1 cellular context compared by ENCODE assay signal in the genomic region with DNA sequence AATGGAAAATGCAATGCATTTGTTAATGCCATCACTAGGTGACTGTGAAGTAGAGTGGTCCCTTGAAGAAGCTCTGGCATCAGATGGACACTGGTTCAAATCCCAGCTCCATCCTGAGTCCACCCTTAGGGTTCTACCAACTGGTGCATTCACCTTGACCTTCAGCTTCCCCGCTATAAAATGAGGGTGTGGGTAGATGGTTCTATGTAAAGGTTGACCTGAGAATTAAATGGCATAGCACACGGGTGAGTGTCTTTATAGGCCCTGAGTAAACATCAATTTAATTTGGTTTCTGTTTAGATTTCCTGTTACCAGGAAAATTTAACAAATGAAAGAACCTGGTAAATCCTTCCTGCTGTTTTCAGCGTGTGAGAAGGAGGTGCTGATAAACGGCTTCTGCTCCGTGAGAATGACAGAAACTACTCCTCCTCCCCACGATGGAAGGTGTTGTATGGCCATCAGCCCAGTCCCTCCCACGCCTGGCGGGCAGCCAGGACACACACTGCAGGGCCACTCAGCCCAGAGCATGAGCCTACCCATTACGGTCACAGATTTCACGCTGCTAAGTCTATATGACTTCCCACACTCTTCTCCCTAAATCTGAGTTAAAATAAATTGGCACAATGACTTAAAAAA.
A peak's percentile ranks its signal among the peaks of the same experiment; 100 is the strongest.
TF ChIP-seq lines count a peak whose summit lies in the region.

No MANE protein-coding gene starts in this region.

TF ChIP-seq in K562, 482 proteins besides CTCF, POLR2A, EP300 and RAD21 (continues in another document):
- TF ChIP-seq, protein P1, sequence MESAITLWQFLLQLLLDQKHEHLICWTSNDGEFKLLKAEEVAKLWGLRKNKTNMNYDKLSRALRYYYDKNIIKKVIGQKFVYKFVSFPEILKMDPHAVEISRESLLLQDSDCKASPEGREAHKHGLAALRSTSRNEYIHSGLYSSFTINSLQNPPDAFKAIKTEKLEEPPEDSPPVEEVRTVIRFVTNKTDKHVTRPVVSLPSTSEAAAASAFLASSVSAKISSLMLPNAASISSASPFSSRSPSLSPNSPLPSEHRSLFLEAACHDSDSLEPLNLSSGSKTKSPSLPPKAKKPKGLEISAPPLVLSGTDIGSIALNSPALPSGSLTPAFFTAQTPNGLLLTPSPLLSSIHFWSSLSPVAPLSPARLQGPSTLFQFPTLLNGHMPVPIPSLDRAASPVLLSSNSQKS (CRISPR knock-in tag; IDR thresholded peaks at IDR 0.05) = no peak
- TF ChIP-seq EGR1 (conservative IDR thresholded peaks at IDR 0.05) = peak; percentile 74
- TF ChIP-seq, protein P2, sequence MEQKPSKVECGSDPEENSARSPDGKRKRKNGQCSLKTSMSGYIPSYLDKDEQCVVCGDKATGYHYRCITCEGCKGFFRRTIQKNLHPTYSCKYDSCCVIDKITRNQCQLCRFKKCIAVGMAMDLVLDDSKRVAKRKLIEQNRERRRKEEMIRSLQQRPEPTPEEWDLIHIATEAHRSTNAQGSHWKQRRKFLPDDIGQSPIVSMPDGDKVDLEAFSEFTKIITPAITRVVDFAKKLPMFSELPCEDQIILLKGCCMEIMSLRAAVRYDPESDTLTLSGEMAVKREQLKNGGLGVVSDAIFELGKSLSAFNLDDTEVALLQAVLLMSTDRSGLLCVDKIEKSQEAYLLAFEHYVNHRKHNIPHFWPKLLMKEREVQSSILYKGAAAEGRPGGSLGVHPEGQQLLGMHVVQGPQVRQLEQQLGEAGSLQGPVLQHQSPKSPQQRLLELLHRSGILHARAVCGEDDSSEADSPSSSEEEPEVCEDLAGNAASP (IDR thresholded peaks at IDR 0.05) = no peak
- no peak for TF ChIP-seq PCBP1 (IDR thresholded peaks at IDR 0.05; ENCODE audit: low read depth, low read length, poor library complexity, severe bottlenecking)
- no peak for TF ChIP-seq TBP (optimal IDR thresholded peaks at IDR 0.05; ENCODE audit: low read depth, low read length)
- no peak for TF ChIP-seq ZFP30 (CRISPR knock-in tag; IDR thresholded peaks at IDR 0.05; ENCODE audit: borderline replicate concordance)
- no peak for TF ChIP-seq RBM14 (IDR thresholded peaks at IDR 0.05; ENCODE audit: borderline replicate concordance, insufficient read depth, low read depth, low read length)
- TF ChIP-seq POLR2B (IDR thresholded peaks at IDR 0.05; ENCODE audit: low read depth, partially characterized antibody) = no peak
- no peak for TF ChIP-seq NFE2 (IDR thresholded peaks at IDR 0.05; ENCODE audit: low read depth)
- no peak for TF ChIP-seq DMBX1 (CRISPR knock-in tag; IDR thresholded peaks at IDR 0.05; ENCODE audit: borderline replicate concordance)
- no peak for TF ChIP-seq NFATC3 (IDR thresholded peaks at IDR 0.05)
- no peak for TF ChIP-seq CXXC5 (CRISPR knock-in tag; IDR thresholded peaks at IDR 0.05)
- TF ChIP-seq ZNF143 (CRISPR knock-in tag; IDR thresholded peaks at IDR 0.05) = no peak
- TF ChIP-seq ZSCAN32 (CRISPR knock-in tag; IDR thresholded peaks at IDR 0.05) = no peak
- TF ChIP-seq, protein P3, sequence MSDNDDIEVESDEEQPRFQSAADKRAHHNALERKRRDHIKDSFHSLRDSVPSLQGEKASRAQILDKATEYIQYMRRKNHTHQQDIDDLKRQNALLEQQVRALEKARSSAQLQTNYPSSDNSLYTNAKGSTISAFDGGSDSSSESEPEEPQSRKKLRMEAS (CRISPR knock-in tag; IDR thresholded peaks at IDR 0.05) = no peak
- TF ChIP-seq, protein P4, sequence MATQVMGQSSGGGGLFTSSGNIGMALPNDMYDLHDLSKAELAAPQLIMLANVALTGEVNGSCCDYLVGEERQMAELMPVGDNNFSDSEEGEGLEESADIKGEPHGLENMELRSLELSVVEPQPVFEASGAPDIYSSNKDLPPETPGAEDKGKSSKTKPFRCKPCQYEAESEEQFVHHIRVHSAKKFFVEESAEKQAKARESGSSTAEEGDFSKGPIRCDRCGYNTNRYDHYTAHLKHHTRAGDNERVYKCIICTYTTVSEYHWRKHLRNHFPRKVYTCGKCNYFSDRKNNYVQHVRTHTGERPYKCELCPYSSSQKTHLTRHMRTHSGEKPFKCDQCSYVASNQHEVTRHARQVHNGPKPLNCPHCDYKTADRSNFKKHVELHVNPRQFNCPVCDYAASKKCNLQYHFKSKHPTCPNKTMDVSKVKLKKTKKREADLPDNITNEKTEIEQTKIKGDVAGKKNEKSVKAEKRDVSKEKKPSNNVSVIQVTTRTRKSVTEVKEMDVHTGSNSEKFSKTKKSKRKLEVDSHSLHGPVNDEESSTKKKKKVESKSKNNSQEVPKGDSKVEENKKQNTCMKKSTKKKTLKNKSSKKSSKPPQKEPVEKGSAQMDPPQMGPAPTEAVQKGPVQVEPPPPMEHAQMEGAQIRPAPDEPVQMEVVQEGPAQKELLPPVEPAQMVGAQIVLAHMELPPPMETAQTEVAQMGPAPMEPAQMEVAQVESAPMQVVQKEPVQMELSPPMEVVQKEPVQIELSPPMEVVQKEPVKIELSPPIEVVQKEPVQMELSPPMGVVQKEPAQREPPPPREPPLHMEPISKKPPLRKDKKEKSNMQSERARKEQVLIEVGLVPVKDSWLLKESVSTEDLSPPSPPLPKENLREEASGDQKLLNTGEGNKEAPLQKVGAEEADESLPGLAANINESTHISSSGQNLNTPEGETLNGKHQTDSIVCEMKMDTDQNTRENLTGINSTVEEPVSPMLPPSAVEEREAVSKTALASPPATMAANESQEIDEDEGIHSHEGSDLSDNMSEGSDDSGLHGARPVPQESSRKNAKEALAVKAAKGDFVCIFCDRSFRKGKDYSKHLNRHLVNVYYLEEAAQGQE (CRISPR knock-in tag; IDR thresholded peaks at IDR 0.05; ENCODE audit: low read depth) = no peak
- no peak for TF ChIP-seq U2AF2 (optimal IDR thresholded peaks at IDR 0.05; ENCODE audit: low read depth, low read length)
- no peak for TF ChIP-seq TEAD1 (CRISPR knock-in tag; IDR thresholded peaks at IDR 0.05)
- no peak for TF ChIP-seq FIP1L1 (IDR thresholded peaks at IDR 0.05; ENCODE audit: low read depth, low read length, poor library complexity, severe bottlenecking)
- TF ChIP-seq, protein P5, sequence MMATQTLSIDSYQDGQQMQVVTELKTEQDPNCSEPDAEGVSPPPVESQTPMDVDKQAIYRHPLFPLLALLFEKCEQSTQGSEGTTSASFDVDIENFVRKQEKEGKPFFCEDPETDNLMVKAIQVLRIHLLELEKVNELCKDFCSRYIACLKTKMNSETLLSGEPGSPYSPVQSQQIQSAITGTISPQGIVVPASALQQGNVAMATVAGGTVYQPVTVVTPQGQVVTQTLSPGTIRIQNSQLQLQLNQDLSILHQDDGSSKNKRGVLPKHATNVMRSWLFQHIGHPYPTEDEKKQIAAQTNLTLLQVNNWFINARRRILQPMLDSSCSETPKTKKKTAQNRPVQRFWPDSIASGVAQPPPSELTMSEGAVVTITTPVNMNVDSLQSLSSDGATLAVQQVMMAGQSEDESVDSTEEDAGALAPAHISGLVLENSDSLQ (IDR thresholded peaks at IDR 0.05) = peak; percentile 25; the same call in 1 of the 2 replicates
- TF ChIP-seq, protein P6, sequence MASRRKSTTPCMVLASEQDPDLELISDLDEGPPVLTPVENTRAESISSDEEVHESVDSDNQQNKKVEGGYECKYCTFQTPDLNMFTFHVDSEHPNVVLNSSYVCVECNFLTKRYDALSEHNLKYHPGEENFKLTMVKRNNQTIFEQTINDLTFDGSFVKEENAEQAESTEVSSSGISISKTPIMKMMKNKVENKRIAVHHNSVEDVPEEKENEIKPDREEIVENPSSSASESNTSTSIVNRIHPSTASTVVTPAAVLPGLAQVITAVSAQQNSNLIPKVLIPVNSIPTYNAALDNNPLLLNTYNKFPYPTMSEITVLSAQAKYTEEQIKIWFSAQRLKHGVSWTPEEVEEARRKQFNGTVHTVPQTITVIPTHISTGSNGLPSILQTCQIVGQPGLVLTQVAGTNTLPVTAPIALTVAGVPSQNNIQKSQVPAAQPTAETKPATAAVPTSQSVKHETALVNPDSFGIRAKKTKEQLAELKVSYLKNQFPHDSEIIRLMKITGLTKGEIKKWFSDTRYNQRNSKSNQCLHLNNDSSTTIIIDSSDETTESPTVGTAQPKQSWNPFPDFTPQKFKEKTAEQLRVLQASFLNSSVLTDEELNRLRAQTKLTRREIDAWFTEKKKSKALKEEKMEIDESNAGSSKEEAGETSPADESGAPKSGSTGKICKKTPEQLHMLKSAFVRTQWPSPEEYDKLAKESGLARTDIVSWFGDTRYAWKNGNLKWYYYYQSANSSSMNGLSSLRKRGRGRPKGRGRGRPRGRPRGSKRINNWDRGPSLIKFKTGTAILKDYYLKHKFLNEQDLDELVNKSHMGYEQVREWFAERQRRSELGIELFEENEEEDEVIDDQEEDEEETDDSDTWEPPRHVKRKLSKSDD (conservative IDR thresholded peaks at IDR 0.05; ENCODE audit: low read length) = no peak
- TF ChIP-seq, protein P7, sequence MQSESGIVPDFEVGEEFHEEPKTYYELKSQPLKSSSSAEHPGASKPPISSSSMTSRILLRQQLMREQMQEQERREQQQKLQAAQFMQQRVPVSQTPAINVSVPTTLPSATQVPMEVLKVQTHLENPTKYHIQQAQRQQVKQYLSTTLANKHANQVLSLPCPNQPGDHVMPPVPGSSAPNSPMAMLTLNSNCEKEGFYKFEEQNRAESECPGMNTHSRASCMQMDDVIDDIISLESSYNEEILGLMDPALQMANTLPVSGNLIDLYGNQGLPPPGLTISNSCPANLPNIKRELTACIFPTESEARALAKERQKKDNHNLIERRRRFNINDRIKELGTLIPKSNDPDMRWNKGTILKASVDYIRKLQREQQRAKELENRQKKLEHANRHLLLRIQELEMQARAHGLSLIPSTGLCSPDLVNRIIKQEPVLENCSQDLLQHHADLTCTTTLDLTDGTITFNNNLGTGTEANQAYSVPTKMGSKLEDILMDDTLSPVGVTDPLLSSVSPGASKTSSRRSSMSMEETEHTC (IDR thresholded peaks at IDR 0.05) = no peak
- no peak for TF ChIP-seq EZH2 (IDR thresholded peaks at IDR 0.05; ENCODE audit: borderline replicate concordance, low read depth, low read length)
- TF ChIP-seq, protein P8, sequence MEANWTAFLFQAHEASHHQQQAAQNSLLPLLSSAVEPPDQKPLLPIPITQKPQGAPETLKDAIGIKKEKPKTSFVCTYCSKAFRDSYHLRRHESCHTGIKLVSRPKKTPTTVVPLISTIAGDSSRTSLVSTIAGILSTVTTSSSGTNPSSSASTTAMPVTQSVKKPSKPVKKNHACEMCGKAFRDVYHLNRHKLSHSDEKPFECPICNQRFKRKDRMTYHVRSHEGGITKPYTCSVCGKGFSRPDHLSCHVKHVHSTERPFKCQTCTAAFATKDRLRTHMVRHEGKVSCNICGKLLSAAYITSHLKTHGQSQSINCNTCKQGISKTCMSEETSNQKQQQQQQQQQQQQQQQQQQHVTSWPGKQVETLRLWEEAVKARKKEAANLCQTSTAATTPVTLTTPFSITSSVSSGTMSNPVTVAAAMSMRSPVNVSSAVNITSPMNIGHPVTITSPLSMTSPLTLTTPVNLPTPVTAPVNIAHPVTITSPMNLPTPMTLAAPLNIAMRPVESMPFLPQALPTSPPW (CRISPR knock-in tag; IDR thresholded peaks at IDR 0.05) = peak; percentile 25; the same call in 1 of the 2 replicates
- TF ChIP-seq, protein P9, sequence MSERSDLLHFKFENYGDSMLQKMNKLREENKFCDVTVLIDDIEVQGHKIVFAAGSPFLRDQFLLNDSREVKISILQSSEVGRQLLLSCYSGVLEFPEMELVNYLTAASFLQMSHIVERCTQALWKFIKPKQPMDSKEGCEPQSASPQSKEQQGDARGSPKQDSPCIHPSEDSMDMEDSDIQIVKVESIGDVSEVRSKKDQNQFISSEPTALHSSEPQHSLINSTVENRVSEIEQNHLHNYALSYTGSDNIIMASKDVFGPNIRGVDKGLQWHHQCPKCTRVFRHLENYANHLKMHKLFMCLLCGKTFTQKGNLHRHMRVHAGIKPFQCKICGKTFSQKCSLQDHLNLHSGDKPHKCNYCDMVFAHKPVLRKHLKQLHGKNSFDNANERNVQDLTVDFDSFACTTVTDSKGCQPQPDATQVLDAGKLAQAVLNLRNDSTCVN (CRISPR knock-in tag; IDR thresholded peaks at IDR 0.05) = no peak
- TF ChIP-seq, protein P10, sequence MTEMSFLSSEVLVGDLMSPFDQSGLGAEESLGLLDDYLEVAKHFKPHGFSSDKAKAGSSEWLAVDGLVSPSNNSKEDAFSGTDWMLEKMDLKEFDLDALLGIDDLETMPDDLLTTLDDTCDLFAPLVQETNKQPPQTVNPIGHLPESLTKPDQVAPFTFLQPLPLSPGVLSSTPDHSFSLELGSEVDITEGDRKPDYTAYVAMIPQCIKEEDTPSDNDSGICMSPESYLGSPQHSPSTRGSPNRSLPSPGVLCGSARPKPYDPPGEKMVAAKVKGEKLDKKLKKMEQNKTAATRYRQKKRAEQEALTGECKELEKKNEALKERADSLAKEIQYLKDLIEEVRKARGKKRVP (CRISPR knock-in tag; IDR thresholded peaks at IDR 0.05) = no peak
- no peak for TF ChIP-seq ZBED1 (IDR thresholded peaks at IDR 0.05)
- TF ChIP-seq SMARCB1 (IDR thresholded peaks at IDR 0.05; ENCODE audit: insufficient read length, low read depth) = no peak
- no peak for TF ChIP-seq ILF3 (IDR thresholded peaks at IDR 0.05; ENCODE audit: borderline replicate concordance)
- no peak for TF ChIP-seq HMGN3 (IDR thresholded peaks at IDR 0.05; ENCODE audit: borderline replicate concordance, extremely low read depth, insufficient read length, low read depth, low read length)
- TF ChIP-seq, protein P11, sequence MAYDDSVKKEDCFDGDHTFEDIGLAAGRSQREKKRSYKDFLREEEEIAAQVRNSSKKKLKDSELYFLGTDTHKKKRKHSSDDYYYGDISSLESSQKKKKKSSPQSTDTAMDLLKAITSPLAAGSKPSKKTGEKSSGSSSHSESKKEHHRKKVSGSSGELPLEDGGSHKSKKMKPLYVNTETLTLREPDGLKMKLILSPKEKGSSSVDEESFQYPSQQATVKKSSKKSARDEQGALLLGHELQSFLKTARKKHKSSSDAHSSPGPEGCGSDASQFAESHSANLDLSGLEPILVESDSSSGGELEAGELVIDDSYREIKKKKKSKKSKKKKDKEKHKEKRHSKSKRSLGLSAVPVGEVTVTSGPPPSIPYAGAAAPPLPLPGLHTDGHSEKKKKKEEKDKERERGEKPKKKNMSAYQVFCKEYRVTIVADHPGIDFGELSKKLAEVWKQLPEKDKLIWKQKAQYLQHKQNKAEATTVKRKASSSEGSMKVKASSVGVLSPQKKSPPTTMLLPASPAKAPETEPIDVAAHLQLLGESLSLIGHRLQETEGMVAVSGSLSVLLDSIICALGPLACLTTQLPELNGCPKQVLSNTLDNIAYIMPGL (CRISPR knock-in tag; IDR thresholded peaks at IDR 0.05) = no peak
- TF ChIP-seq, protein P12, sequence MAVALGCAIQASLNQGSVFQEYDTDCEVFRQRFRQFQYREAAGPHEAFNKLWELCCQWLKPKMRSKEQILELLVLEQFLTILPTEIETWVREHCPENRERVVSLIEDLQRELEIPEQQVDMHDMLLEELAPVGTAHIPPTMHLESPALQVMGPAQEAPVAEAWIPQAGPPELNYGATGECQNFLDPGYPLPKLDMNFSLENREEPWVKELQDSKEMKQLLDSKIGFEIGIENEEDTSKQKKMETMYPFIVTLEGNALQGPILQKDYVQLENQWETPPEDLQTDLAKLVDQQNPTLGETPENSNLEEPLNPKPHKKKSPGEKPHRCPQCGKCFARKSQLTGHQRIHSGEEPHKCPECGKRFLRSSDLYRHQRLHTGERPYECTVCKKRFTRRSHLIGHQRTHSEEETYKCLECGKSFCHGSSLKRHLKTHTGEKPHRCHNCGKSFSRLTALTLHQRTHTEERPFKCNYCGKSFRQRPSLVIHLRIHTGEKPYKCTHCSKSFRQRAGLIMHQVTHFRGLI (CRISPR knock-in tag; IDR thresholded peaks at IDR 0.05) = no peak
- TF ChIP-seq SMAD4 (CRISPR knock-in tag; conservative IDR thresholded peaks at IDR 0.05) = no peak
- TF ChIP-seq TAF15 (IDR thresholded peaks at IDR 0.05; ENCODE audit: low read depth, low read length) = no peak
- no peak for TF ChIP-seq ZEB2 (IDR thresholded peaks at IDR 0.05)
- peak; percentile 91 for TF ChIP-seq NFIC (IDR thresholded peaks at IDR 0.05)
- no peak for TF ChIP-seq CBX8 (IDR thresholded peaks at IDR 0.05; ENCODE audit: borderline replicate concordance, extremely low read depth, low read depth, low read length, poor library complexity, severe bottlenecking)
